18 cellular contexts compared by ENCODE assay signal in genomic region chr6:38387994-38388393, GRCh38.
DNase-seq lines count a peak whose midpoint lies in the region; ATAC-seq and TF ChIP-seq lines count a peak whose summit lies in the region.
"Had no signal": no experiment of that assay in that cellular context is flagged by ENCODE, and none has a peak within 500 bp of the region (broad histone marks: within the 10 kb centered on the region; RNA-seq: fewer than 3 reads in every experiment).

No MANE protein-coding gene starts in this region.

- no peaks in the 10 kb centered on the region for H3K9me3 Mint-ChIP-seq in osteocyte (ENCODE audit: unreplicated experiment)
- H3K9me3 Mint-ChIP-seq: activated naive CD8-positive, alpha-beta T cell treated with anti-CD3 and anti-CD28 coated beads, Interleukin-2, amount 10 ng/mL, durations not matched to agents 7 days and 5 days; activated T-cell treated with anti-CD3 and anti-CD28 coated beads, Interleukin-2, amount 50 U/mL, for 24 hours; IgD-negative memory B cell had no signal

- H3K4me3 Mint-ChIP-seq in osteocyte (ENCODE audit: unreplicated experiment): no peak overlapping the region
- H3K4me3 Mint-ChIP-seq: activated naive CD8-positive, alpha-beta T cell treated with anti-CD3 and anti-CD28 coated beads, Interleukin-2, amount 10 ng/mL, durations not matched to agents 7 days and 5 days; activated T-cell treated with anti-CD3 and anti-CD28 coated beads, Interleukin-2, amount 50 U/mL, for 24 hours; IgD-negative memory B cell had no signal

- peak; percentile 81 for DNase-seq in EH (ENCODE audit: low read depth)
- DNase-seq in OCI-M1 (lab: John Stamatoyannopoulos, UW): peak; percentile 10
- peak; percentile 98 for DNase-seq in fibroblast of peridontal ligament (ENCODE audit: extremely low read depth)
- no peak for DNase-seq in osteocyte (ENCODE audit: extremely low spot score, unreplicated experiment)
- DNase-seq in stimulated activated CD4-positive, alpha-beta T cell treated with anti-CD3 and anti-CD28 coated beads, Interleukin-4, amount 100 ng/mL, for 4 hours: no peak
- DNase-seq in anterior cingulate cortex (lab: John Stamatoyannopoulos, UW): no peak
- no peak for DNase-seq in vagina (ENCODE audit: extremely low spot score in 2 of 2)
- DNase-seq: activated naive CD8-positive, alpha-beta T cell treated with anti-CD3 and anti-CD28 coated beads, Interleukin-2, amount 10 ng/mL, durations not matched to agents 7 days and 5 days; activated T-cell treated with anti-CD3 and anti-CD28 coated beads, Interleukin-2, amount 50 U/mL, for 24 hours; DMS 273 treated with DMSO at 0.1 percent for 48 hours; islet precursor cell; NCI-H2107; NCI-H69; testis had no signal

- peaks cover 9% of the 10 kb centered on the region for H3K4me1 ChIP-seq in vagina
- H3K4me1 ChIP-seq: BLaER1 treated with 17β-estradiol and CSF1 and Interleukin-3, amounts not matched to agents 10 nM and 100 nM; testis had no signal

- H3K27ac ChIP-seq in vagina: no peak overlapping the region
- H3K27ac ChIP-seq: BLaER1 treated with 17β-estradiol and CSF1 and Interleukin-3, amounts not matched to agents 10 nM and 100 nM; testis had no signal

- TF ChIP-seq POLR2A in vagina (IDR thresholded peaks at IDR 0.05): no peak

- peaks cover 21% of the 10 kb centered on the region for H3K4me1 Mint-ChIP-seq in osteocyte (ENCODE audit: unreplicated experiment)
- H3K4me1 Mint-ChIP-seq: activated naive CD8-positive, alpha-beta T cell treated with anti-CD3 and anti-CD28 coated beads, Interleukin-2, amount 10 ng/mL, durations not matched to agents 7 days and 5 days had no signal

- intact Hi-C loops in vagina (cut with DNase I): no loop called here

- no peaks in the 10 kb centered on the region for H3K36me3 ChIP-seq in vagina
- H3K36me3 ChIP-seq: BLaER1 treated with 17β-estradiol and CSF1 and Interleukin-3, amounts not matched to agents 10 nM and 100 nM had no signal

- H3K27me3 Mint-ChIP-seq in osteocyte (ENCODE audit: unreplicated experiment): no peaks in the 10 kb centered on the region
- H3K27me3 Mint-ChIP-seq: activated naive CD8-positive, alpha-beta T cell treated with anti-CD3 and anti-CD28 coated beads, Interleukin-2, amount 10 ng/mL, durations not matched to agents 7 days and 5 days; activated T-cell treated with anti-CD3 and anti-CD28 coated beads, Interleukin-2, amount 50 U/mL, for 24 hours; IgD-negative memory B cell had no signal

- peak overlapping the region; percentile 68 for H3K27ac Mint-ChIP-seq in osteocyte (ENCODE audit: unreplicated experiment)
- H3K27ac Mint-ChIP-seq: activated naive CD8-positive, alpha-beta T cell treated with anti-CD3 and anti-CD28 coated beads, Interleukin-2, amount 10 ng/mL, durations not matched to agents 7 days and 5 days; activated T-cell treated with anti-CD3 and anti-CD28 coated beads, Interleukin-2, amount 50 U/mL, for 24 hours; IgD-negative memory B cell had no signal

- H3K27me3 ChIP-seq in vagina: no peaks in the 10 kb centered on the region
- H3K27me3 ChIP-seq: BLaER1 treated with 17β-estradiol and CSF1 and Interleukin-3, amounts not matched to agents 10 nM and 100 nM; testis had no signal

- no peak overlapping the region for H3K4me3 ChIP-seq in vagina
- H3K4me3 ChIP-seq: BLaER1 treated with 17β-estradiol and CSF1 and Interleukin-3, amounts not matched to agents 10 nM and 100 nM; testis had no signal

- ATAC-seq in activated CD4-positive, CD25-positive, alpha-beta regulatory T cell treated with anti-CD3 and anti-CD28 coated beads, Interleukin-2, amount 50 U/mL, for 24 hours: no peak
- ATAC-seq: Panc1 had no signal

- TF ChIP-seq CTCF in osteocyte (IDR thresholded peaks at IDR 0.05) (no peak), vagina (IDR thresholded peaks at IDR 0.05) (no peak)

- H3K36me3 Mint-ChIP-seq in osteocyte (ENCODE audit: unreplicated experiment): no peaks in the 10 kb centered on the region
- H3K36me3 Mint-ChIP-seq: activated naive CD8-positive, alpha-beta T cell treated with anti-CD3 and anti-CD28 coated beads, Interleukin-2, amount 10 ng/mL, durations not matched to agents 7 days and 5 days had no signal

- no peaks in the 10 kb centered on the region for H3K9me3 ChIP-seq in vagina
- H3K9me3 ChIP-seq: BLaER1 treated with 17β-estradiol and CSF1 and Interleukin-3, amounts not matched to agents 10 nM and 100 nM; testis had no signal

Comparison
In these comparisons a context has a peak if more than half of its experiments do, and no peak if none do; other contexts are left out.
1. DNase-seq: peak in EH (single experiment), OCI-M1 (single experiment) and fibroblast of peridontal ligament (single experiment); none in osteocyte (single experiment), stimulated activated CD4-positive, alpha-beta T cell treated with anti-CD3 and anti-CD28 coated beads, Interleukin-4, amount 100 ng/mL, for 4 hours (0 of 2), anterior cingulate cortex (0 of 58) and vagina (0 of 2).